Comparison of ENCODE assay signal across 22 cellular contexts in the genomic region with DNA sequence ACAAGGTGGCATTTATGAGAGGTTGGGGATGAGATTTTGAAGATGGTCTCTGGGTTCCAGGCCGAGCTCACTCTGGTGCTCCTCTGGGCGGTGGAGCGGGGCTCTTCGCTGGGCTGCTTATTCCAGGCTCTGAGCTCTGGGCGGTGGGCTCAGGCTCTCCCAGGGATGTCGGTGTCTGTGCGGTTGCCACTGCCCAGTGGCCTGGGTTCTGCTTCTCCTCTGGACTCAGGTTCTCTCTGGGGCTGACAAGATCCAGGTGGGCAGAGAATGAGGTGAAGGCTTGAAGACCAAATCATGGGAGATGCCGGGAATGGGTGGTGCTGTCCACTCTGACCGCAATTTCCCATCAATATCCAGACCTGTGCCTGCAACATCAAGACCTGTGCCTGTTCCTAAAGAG.
"Had no signal": no experiment of that assay in that cellular context is flagged by ENCODE, and none has a peak within 500 bp of the region (broad histone marks: within the 10 kb centered on the region; RNA-seq: fewer than 3 reads in every experiment).

No MANE protein-coding gene starts in this region.

- H3K4me3 ChIP-seq: K562, Peyer's patch, SJSA1, SK-N-MC had no signal

- DNase-seq: Kasumi-1, MM.1S, NCI-H1092 treated with DMSO at 0.1 percent for 48 hours, NCI-H1436, NCI-H187, NCI-H2029, NCI-H2081 treated with DMSO at 0.1 percent for 48 hours, NCI-H2171, NCI-H226, NCI-H446, NCI-H510A, NCI-H524 treated with DMSO at 0.1 percent for 48 hours, NCI-H69, NCI-H774, PC-3, Peyer's patch, SIG-M5 had no signal

- H3K27me3 ChIP-seq: Peyer's patch, SJSA1 had no signal

- H3K9ac ChIP-seq: KMS-11 had no signal

- H3K4me2 ChIP-seq: KMS-11 had no signal

- H3K9me3 ChIP-seq: Peyer's patch, SJSA1 had no signal

- ATAC-seq: K562, PC-3, Right ventricle myocardium inferior had no signal

- H3K36me3 ChIP-seq: Peyer's patch, SJSA1 had no signal

- H3K4me1 ChIP-seq: Peyer's patch, SJSA1 had no signal

- H3K27ac ChIP-seq: KMS-11, Peyer's patch, SJSA1, SK-N-MC had no signal
